ENCODE assay signal across 19 cellular contexts in genomic region chr14:104221636-104222375, GRCh38.
A peak's percentile ranks its signal among the peaks of the same experiment; 100 is the strongest.
DNase-seq lines count a peak whose midpoint lies in the region; ATAC-seq, FAIRE-seq and TF ChIP-seq lines count a peak whose summit lies in the region.
"Had no signal": no experiment of that assay in that cellular context is flagged by ENCODE, and none has a peak within 500 bp of the region (broad histone marks: within the 10 kb centered on the region; RNA-seq: fewer than 3 reads in every experiment).

No MANE protein-coding gene starts in this region.

- H3K4me2 ChIP-seq in H1 (ENCODE audit: insufficient read depth in 1 of 2, low read depth in 2 of 2, low read length in 2 of 2), result no peak overlapping the region
- H3K4me2 ChIP-seq: A549 had no signal

- no peak overlapping the region for H3K23ac ChIP-seq in H1 (ENCODE audit: insufficient read length)

- ATAC-seq in HG02981 (IDR thresholded peaks at IDR 0.05; ENCODE audit: unreplicated experiment), result no peak
- ATAC-seq in HG02763 (IDR thresholded peaks at IDR 0.05; ENCODE audit: unreplicated experiment), result no peak
- ATAC-seq in GM19397 (IDR thresholded peaks at IDR 0.05; ENCODE audit: unreplicated experiment), result no peak
- ATAC-seq: A549 had no signal

- TF ChIP-seq CTCF in H1 (IDR thresholded peaks at IDR 0.05; ENCODE audit: control extremely low read depth in 1 of 3, insufficient read depth in 1 of 3, low read depth in 1 of 3, low read length in 3 of 3), result no peak

- no peak overlapping the region for H4K91ac ChIP-seq in H1 (replicated peaks; ENCODE audit: insufficient read length, low read length)

- H3K18ac ChIP-seq in H1 (ENCODE audit: extremely low read depth, low read length), result no peak overlapping the region

- H3K79me1 ChIP-seq in H1 (ENCODE audit: low read depth, low read length), result no peaks in the 10 kb centered on the region

- no peak overlapping the region for H3K27ac ChIP-seq in H1 (ENCODE audit: low read depth, low read length)
- H3K27ac ChIP-seq: A549, upper lobe of left lung had no signal

- H2BK5ac ChIP-seq in H1 (ENCODE audit: low read depth, low read length), result no peak overlapping the region

- 0 out of 2 replicates have a peak overlapping the region, but pooled peaks have one; percentile 10 for H2BK20ac ChIP-seq in H1 (ENCODE audit: low read length)

- H2BK12ac ChIP-seq in H1 (ENCODE audit: low read depth, low read length), result no peak overlapping the region

- 88% methylated on average over 20 of the region's 21 CpGs; no CpG with 5 or more reads in 1 of the 2 experiments for WGBS in H1 (ENCODE audit: extremely low coverage in 1 of 2, insufficient coverage in 1 of 2, insufficient read length in 1 of 2, insufficient replicate concordance in 2 of 2, low coverage in 1 of 2, low lambda C conversion rate in 2 of 2, missing lambda C conversion rate in 1 of 2), 2 experiments

- no peak overlapping the region for H3K56ac ChIP-seq in H1 (replicated peaks; ENCODE audit: insufficient read length, low read depth, low read length)

- H3K4me3 ChIP-seq in H1 (ENCODE audit: extremely low read depth in 1 of 4, insufficient read depth in 2 of 4, low read depth in 3 of 4, low read length in 4 of 4), result no peak overlapping the region
- H3K4me3 ChIP-seq: A549, upper lobe of left lung had no signal

- no peaks in the 10 kb centered on the region for H3K79me2 ChIP-seq in H1 (ENCODE audit: control insufficient read depth in 1 of 2, insufficient read depth in 2 of 2, low read length in 2 of 2)

- FAIRE-seq in H1 (lab: Jason Lieb, UNC), result no peak
- FAIRE-seq: A549, GM12891 had no signal

- H2AK5ac ChIP-seq in H1 (ENCODE audit: low read depth, low read length), result no peak overlapping the region

- H3K14ac ChIP-seq in H1 (ENCODE audit: insufficient read length), result no peak overlapping the region

- intact Hi-C loops in posterior vena cava (cut with DNase I), result no loop called here

- no peak for TF ChIP-seq RAD21 in H1 (IDR thresholded peaks at IDR 0.05 in 1 of 2, conservative IDR thresholded peaks at IDR 0.05 in 1 of 2; ENCODE audit: low read depth in 2 of 2, low read length in 2 of 2)

- H3K4me1 ChIP-seq in H1 (replicated peaks in 1 of 4; ENCODE audit: control insufficient read depth in 3 of 4, insufficient read depth in 4 of 4, low read length in 3 of 4), result peaks cover 0 to 17% (median 6%) of the 10 kb centered on the region in 4 experiments; a peak in 5 of 7 replicates
- H3K4me1 ChIP-seq: A549 had no signal

- TF ChIP-seq POLR2A in H1 (IDR thresholded peaks at IDR 0.05; ENCODE audit: control extremely low read depth in 1 of 2, low read depth in 2 of 2, low read length in 2 of 2), result no peak

- no peaks in the 10 kb centered on the region for H3K23me2 ChIP-seq in H1 (ENCODE audit: low read depth, low read length)

- DNase-seq in NCI-H82 (lab: John Stamatoyannopoulos, UW) (peak; percentile 11), NCI-H82 treated with DMSO at 0.1 percent for 48 hours (lab: John Stamatoyannopoulos, UW; ENCODE audit: unreplicated experiment) (no peak), NCI-H1694 treated with DMSO at 0.1 percent for 48 hours (lab: John Stamatoyannopoulos, UW) (peak; percentile 82), H1 (ENCODE audit: low read depth in 1 of 2, low spot score in 2 of 2) (no peak), posterior vena cava (ENCODE audit: low spot score) (peak; percentile 79)
- DNase-seq: activated CD4-positive, alpha-beta T cell treated with anti-CD3 and anti-CD28 coated beads, Interleukin-2, amount 50 U/mL, for 4 hours; activated naive CD4-positive, alpha-beta T cell treated with Interleukin-2 at 50 U/mL for 16 hours; activated T-cell treated with anti-CD3 and anti-CD28 coated beads, Interleukin-2, amount 50 U/mL, for 1 hour; DMS53; HCEC 1CT; NCI-H1417 treated with DMSO at 0.1 percent for 48 hours; occipital lobe; SIG-M5 had no signal

- H4K20me1 ChIP-seq in H1 (replicated peaks in 1 of 2; ENCODE audit: control insufficient read depth in 1 of 2, insufficient read depth in 2 of 2, low read length in 2 of 2), result no peaks in the 10 kb centered on the region

- H4K8ac ChIP-seq in H1 (ENCODE audit: extremely low read depth, insufficient read depth, low read length), result no peak overlapping the region

- no peak overlapping the region for H2AFZ ChIP-seq in H1 (ENCODE audit: low read length)

- no peak overlapping the region for H4K5ac ChIP-seq in H1 (ENCODE audit: insufficient read length, low read depth, low read length)

- TF ChIP-seq EP300 in H1 (IDR thresholded peaks at IDR 0.05; ENCODE audit: borderline replicate concordance in 1 of 2, low read depth in 2 of 2, low read length in 2 of 2), result no peak

- H3K36me3 ChIP-seq in H1 (ENCODE audit: control insufficient read depth in 2 of 4, insufficient read depth in 4 of 4, low read length in 3 of 4), result no peaks in the 10 kb centered on the region
- H3K36me3 ChIP-seq: upper lobe of left lung had no signal

- no peak overlapping the region for H2BK120ac ChIP-seq in H1 (replicated peaks; ENCODE audit: low read depth, low read length)

- H3K9me3 ChIP-seq in H1 (ENCODE audit: insufficient read depth in 2 of 2, low read depth in 1 of 2, low read length in 1 of 2), result no peaks in the 10 kb centered on the region
- H3K9me3 ChIP-seq: A549, upper lobe of left lung had no signal

- H3K9ac ChIP-seq in H1 (replicated peaks in 1 of 4; ENCODE audit: extremely low read depth in 1 of 4, low read depth in 3 of 4, low read length in 3 of 4), result no peak overlapping the region

- POLR2A ChIA-PET in H1 (lab: Charles Lee; ENCODE audit: partially characterized antibody), result no interaction called here

- H3K27me3 ChIP-seq in H1 (replicated peaks in 1 of 4; ENCODE audit: control insufficient read depth in 3 of 4, extremely low read depth in 1 of 4, insufficient read depth in 3 of 4, low read length in 3 of 4), result no peaks in the 10 kb centered on the region
- H3K27me3 ChIP-seq: upper lobe of left lung had no signal

- no peak overlapping the region for H3K4ac ChIP-seq in H1 (replicated peaks; ENCODE audit: insufficient read length, low read depth, low read length)

- no peak overlapping the region for H2BK15ac ChIP-seq in H1 (ENCODE audit: low read length)

- CTCF ChIA-PET in H1 (lab: Charles Lee; ENCODE audit: partially characterized antibody), result interaction anchor here (0.6 to 1.7 kb wide), 5 partner anchors 15 to 144 kb away, joined by 3 to 5 read pairs (median 4); no protein-coding TSS in a partner anchor

TF ChIP-seq in H1, 55 proteins besides CTCF, POLR2A, EP300 and RAD21:
- TF ChIP-seq SAP30 (IDR thresholded peaks at IDR 0.05; ENCODE audit: insufficient read depth, insufficient replicate concordance, low read length), result no peak
- no peak for TF ChIP-seq RFX5 (IDR thresholded peaks at IDR 0.05; ENCODE audit: borderline replicate concordance, low read depth, low read length)
- TF ChIP-seq USF2 (IDR thresholded peaks at IDR 0.05; ENCODE audit: low read length), result no peak
- no peak for TF ChIP-seq TBP (IDR thresholded peaks at IDR 0.05; ENCODE audit: low read depth, low read length)
- no peak for TF ChIP-seq SP4 (IDR thresholded peaks at IDR 0.05; ENCODE audit: low read length)
- TF ChIP-seq POU5F1 (IDR thresholded peaks at IDR 0.05; ENCODE audit: low read depth, low read length), result no peak
- no peak for TF ChIP-seq HDAC6 (IDR thresholded peaks at IDR 0.05; ENCODE audit: low read depth, low read length)
- TF ChIP-seq SIX5 (IDR thresholded peaks at IDR 0.05; ENCODE audit: low read depth, low read length), result no peak
- TF ChIP-seq SIRT6 (IDR thresholded peaks at IDR 0.05; ENCODE audit: low read length), result no peak
- TF ChIP-seq TAF7 (optimal IDR thresholded peaks at IDR 0.05; ENCODE audit: borderline replicate concordance, low read depth, low read length), result no peak
- TF ChIP-seq GTF2F1 (IDR thresholded peaks at IDR 0.05; ENCODE audit: borderline replicate concordance, low read depth, low read length), result no peak
- no peak for TF ChIP-seq NANOG (IDR thresholded peaks at IDR 0.05; ENCODE audit: insufficient read depth, low read depth, low read length, poor library complexity, severe bottlenecking)
- no peak for TF ChIP-seq EGR1 (IDR thresholded peaks at IDR 0.05; ENCODE audit: borderline replicate concordance, low read depth, low read length)
- TF ChIP-seq KDM1A (IDR thresholded peaks at IDR 0.05; ENCODE audit: borderline replicate concordance, low read length), result no peak
- TF ChIP-seq TEAD4 (IDR thresholded peaks at IDR 0.05; ENCODE audit: low read depth, low read length), result no peak
- TF ChIP-seq SIN3A (conservative IDR thresholded peaks at IDR 0.05 in 1 of 2, IDR thresholded peaks at IDR 0.05 in 1 of 2; ENCODE audit: low read depth in 1 of 2, low read length in 2 of 2), result no peak
- TF ChIP-seq ASH2L (IDR thresholded peaks at IDR 0.05; ENCODE audit: low read length), result no peak

Comparison
In these comparisons a context has a peak if more than half of its experiments do, and no peak if none do; other contexts are left out.
1. DNase-seq: peak in NCI-H82 (single experiment), NCI-H1694 treated with DMSO at 0.1 percent for 48 hours (single experiment) and posterior vena cava (single experiment); none in NCI-H82 treated with DMSO at 0.1 percent for 48 hours (single experiment) and H1 (0 of 2).